In the genomic region with DNA sequence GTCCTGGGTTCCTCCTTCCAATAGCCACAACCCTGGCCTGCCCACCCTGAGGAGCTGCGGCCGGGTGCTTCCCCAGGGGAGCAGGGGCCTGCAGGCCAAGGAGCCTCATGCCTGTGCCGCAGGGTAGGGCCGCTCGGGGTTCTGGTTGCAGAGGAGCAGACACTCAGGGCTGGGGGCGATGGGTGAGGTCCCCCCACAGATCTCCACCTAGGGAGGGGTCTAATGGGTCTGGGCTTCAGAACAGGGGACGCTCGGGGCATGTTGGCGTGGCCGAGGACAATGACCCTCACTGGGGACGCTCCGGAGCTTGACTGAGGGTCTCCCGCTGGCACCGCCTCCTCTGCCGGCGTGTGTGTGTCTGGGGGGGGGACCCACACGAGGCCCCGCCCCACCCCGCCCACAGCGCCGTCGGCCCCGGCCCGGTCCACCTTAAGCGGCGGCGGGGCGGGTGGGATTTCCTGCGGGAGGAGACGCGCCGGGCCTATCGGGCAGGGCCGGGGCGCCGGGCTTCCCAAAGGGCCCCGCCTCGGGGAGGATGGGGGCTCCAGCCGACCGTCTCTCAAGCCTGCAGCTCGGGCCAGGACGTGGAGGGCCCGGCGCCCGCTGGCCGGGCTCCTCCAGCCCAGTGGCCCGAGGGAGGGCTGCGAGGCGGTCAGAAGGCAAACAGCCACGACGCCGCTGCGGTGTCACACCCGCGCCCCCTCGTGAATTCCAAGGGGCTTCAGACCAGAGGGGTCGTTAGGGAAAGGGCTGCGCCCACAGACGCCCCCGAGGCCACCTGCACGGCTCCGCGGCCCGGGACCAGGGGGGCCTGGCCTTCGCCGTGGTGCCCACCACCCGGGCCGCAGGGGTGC, we compare ENCODE assay signal across 8 cellular contexts. TPM values are rescaled to one million over a fixed set of nuclear protein-coding genes. Genes with fewer than 3 reads are reported as not detected.
DNase-seq lines count a peak whose midpoint lies in the region; ATAC-seq and TF ChIP-seq lines count a peak whose summit lies in the region.

No MANE protein-coding gene starts in this region.

- TF ChIP-seq POLR2A in esophagus squamous epithelium (IDR thresholded peaks at IDR 0.05), result peak in 1 of 4 donors; percentile 21

- H3K9me3 Mint-ChIP-seq in activated T-cell treated with anti-CD3 and anti-CD28 coated beads, Interleukin-2, amount 50 U/mL, for 72 hours, result no peaks in the 10 kb centered on the region

- H3K36me3 ChIP-seq in NT2/D1 (ENCODE audit: insufficient read depth, insufficient read length, low read length), result peaks cover 30% of the 10 kb centered on the region
- peaks cover 0 to 20% (median 5%) of the 10 kb centered on the region in 3 donors for H3K36me3 ChIP-seq in esophagus squamous epithelium
- peaks cover 1 to 12% of the 10 kb centered on the region in 2 donors for H3K36me3 ChIP-seq in muscle layer of duodenum (ENCODE audit: control insufficient read depth in 1 of 2, insufficient read depth in 2 of 2, low read length in 2 of 2)

- H3K36me3 Mint-ChIP-seq in activated T-cell treated with anti-CD3 and anti-CD28 coated beads, Interleukin-2, amount 50 U/mL, for 72 hours (ENCODE audit: insufficient read depth in 2 of 2), result peaks cover 0 to 3% of the 10 kb centered on the region in 2 donors

- H3K4me1 ChIP-seq in NT2/D1 (ENCODE audit: insufficient read depth, insufficient read length), result peaks cover 16% of the 10 kb centered on the region
- peaks cover 23 to 51% (median 42%) of the 10 kb centered on the region in 3 donors for H3K4me1 ChIP-seq in esophagus squamous epithelium
- H3K4me1 ChIP-seq in muscle layer of duodenum (ENCODE audit: control insufficient read depth in 1 of 2, insufficient read depth in 2 of 2, low read length in 2 of 2), result peaks cover 5 to 44% of the 10 kb centered on the region in 2 donors

- H3K9me3 ChIP-seq in NT2/D1 (ENCODE audit: insufficient read depth, low read length) (no peaks in the 10 kb centered on the region), esophagus squamous epithelium (no peaks in the 10 kb centered on the region), muscle layer of duodenum (ENCODE audit: control insufficient read depth in 1 of 2, low read length in 2 of 2) (no peaks in the 10 kb centered on the region)

- peak overlapping the region; percentile 54 to 63 for H3K4me3 Mint-ChIP-seq in activated T-cell treated with anti-CD3 and anti-CD28 coated beads, Interleukin-2, amount 50 U/mL, for 72 hours

- peak; percentile 68 for ATAC-seq in HG02678 (IDR thresholded peaks at IDR 0.05; ENCODE audit: unreplicated experiment)
- peak; percentile 70 to 73 for ATAC-seq in activated T-cell treated with anti-CD3 and anti-CD28 coated beads, Interleukin-2, amount 50 U/mL, for 72 hours (replicated peaks in 1 of 2)

- no peak for TF ChIP-seq CTCF in GM10266 (IDR thresholded peaks at IDR 0.05; ENCODE audit: control insufficient read depth, insufficient read depth, low read depth, missing control alignments)
- no peak for TF ChIP-seq CTCF in esophagus squamous epithelium (IDR thresholded peaks at IDR 0.05)

- no peaks in the 10 kb centered on the region for H3K27me3 ChIP-seq in NT2/D1 (ENCODE audit: insufficient read depth, insufficient read length)
- no peaks in the 10 kb centered on the region for H3K27me3 ChIP-seq in esophagus squamous epithelium
- no peaks in the 10 kb centered on the region for H3K27me3 ChIP-seq in muscle layer of duodenum (ENCODE audit: low read depth, low read length)

- peaks cover 44% of the 10 kb centered on the region for H3K4me1 Mint-ChIP-seq in activated T-cell treated with anti-CD3 and anti-CD28 coated beads, Interleukin-2, amount 50 U/mL, for 72 hours (ENCODE audit: low read depth)

- WGBS in esophagus squamous epithelium, 2 donors, result no CpG with 5 or more reads among the region's 68 CpGs

- peak overlapping the region; percentile 58 for H3K4me3 ChIP-seq in NT2/D1 (ENCODE audit: insufficient read length, low read depth)
- H3K4me3 ChIP-seq in esophagus squamous epithelium, result peak overlapping the region; percentile 69 to 100 (median 90)
- H3K4me3 ChIP-seq in muscle layer of duodenum (ENCODE audit: low read depth in 1 of 2, low read length in 2 of 2), result peak overlapping the region; percentile 50 to 83

- DNase-seq in GM10266 (ENCODE audit: extremely low spot score) (peak; percentile 93), NT2/D1 (ENCODE audit: low read depth, low spot score) (no peak), esophagus squamous epithelium (lab: John Stamatoyannopoulos, UW) (peak; percentile 31), NCI-H2029 treated with DMSO at 0.1 percent for 48 hours (lab: John Stamatoyannopoulos, UW) (no peak)
- peak; percentile 79 to 81 for DNase-seq in activated T-cell treated with anti-CD3 and anti-CD28 coated beads, Interleukin-2, amount 50 U/mL, for 72 hours
- DNase-seq in stimulated activated CD8-positive, alpha-beta memory T cell treated with anti-CD3 and anti-CD28 coated beads, Interleukin-4, amount 100 ng/mL, for 48 hours, result peak; percentile 85

- H3K27ac ChIP-seq in esophagus squamous epithelium, result peak overlapping the region; percentile 88 to 98 (median 94)
- no peak overlapping the region for H3K27ac ChIP-seq in muscle layer of duodenum (ENCODE audit: low read length)

- intact Hi-C loops in esophagus squamous epithelium (cut with DNase I), result no loop called here

- H3K9ac ChIP-seq in NT2/D1 (ENCODE audit: insufficient read length, low read depth), result peak overlapping the region; percentile 83

- H3K27ac Mint-ChIP-seq in activated T-cell treated with anti-CD3 and anti-CD28 coated beads, Interleukin-2, amount 50 U/mL, for 72 hours, result no peak overlapping the region

- H3K27me3 Mint-ChIP-seq in activated T-cell treated with anti-CD3 and anti-CD28 coated beads, Interleukin-2, amount 50 U/mL, for 72 hours (ENCODE audit: low read depth), result no peaks in the 10 kb centered on the region

RNA-seq across cellular contexts. Expression of a gene that starts 0.6 kb away (rescaled TPM):
- 10 to 100 TPM; 41.6 to 47.6 TPM for total RNA-seq in activated T-cell treated with anti-CD3 and anti-CD28 coated beads, Interleukin-2, amount 50 U/mL, for 72 hours
- 10 to 100 TPM; 14.7 to 22.9 (median 18.6) TPM for total RNA-seq in esophagus squamous epithelium

RNA-seq across cellular contexts. Expression of a gene that starts 13.9 kb away (rescaled TPM):
- 10 to 100 TPM; 55.6 to 56.8 TPM for total RNA-seq in activated T-cell treated with anti-CD3 and anti-CD28 coated beads, Interleukin-2, amount 50 U/mL, for 72 hours
- total RNA-seq in esophagus squamous epithelium, result 10 to 100 TPM; 30.9 to 58.6 (median 41.3) TPM

RNA-seq across cellular contexts. Expression of a gene that starts 15.1 kb away (rescaled TPM):
- 100 to 1,000 TPM; 194 to 256 TPM for total RNA-seq in activated T-cell treated with anti-CD3 and anti-CD28 coated beads, Interleukin-2, amount 50 U/mL, for 72 hours
- 100 to 1,000 TPM; 178 to 358 (median 212) TPM for total RNA-seq in esophagus squamous epithelium

RNA-seq across cellular contexts. Expression of a gene that starts 19.9 kb away (rescaled TPM):
- not detected for total RNA-seq in activated T-cell treated with anti-CD3 and anti-CD28 coated beads, Interleukin-2, amount 50 U/mL, for 72 hours
- total RNA-seq in esophagus squamous epithelium, result 1 to 10 TPM in 1 of 4 donors, not detected in 3; 2.1 TPM

RNA-seq across cellular contexts. Expression of a gene that starts 50.9 kb away (rescaled TPM):
- 10 to 100 TPM; 44.2 to 46.6 TPM for total RNA-seq in activated T-cell treated with anti-CD3 and anti-CD28 coated beads, Interleukin-2, amount 50 U/mL, for 72 hours
- total RNA-seq in esophagus squamous epithelium, result 10 to 100 TPM; 13.7 to 33.8 (median 18.7) TPM

Comparison
In these comparisons a context has a peak if more than half of its experiments do, and no peak if none do; other contexts are left out.
1. DNase-seq: peak in GM10266 (single experiment), activated T-cell treated with anti-CD3 and anti-CD28 coated beads, Interleukin-2, amount 50 U/mL, for 72 hours (2 of 2), esophagus squamous epithelium (single experiment) and stimulated activated CD8-positive, alpha-beta memory T cell treated with anti-CD3 and anti-CD28 coated beads, Interleukin-4, amount 100 ng/mL, for 48 hours (single experiment); none in NT2/D1 (single experiment) and NCI-H2029 treated with DMSO at 0.1 percent for 48 hours (single experiment).
2. Peak in every context shown above with its lines, with median percentiles within 50 percentile points of each other: H3K4me3 ChIP-seq.